ENCODE assay signal across 19 cellular contexts in genomic region chr4:56051710-56052075, GRCh38.
"Had no signal": no experiment of that assay in that cellular context is flagged by ENCODE, and none has a peak within 500 bp of the region (broad histone marks: within the 10 kb centered on the region; RNA-seq: fewer than 3 reads in every experiment).

No MANE protein-coding gene starts in this region.

- H3K27me3 ChIP-seq: colonic mucosa had no signal

- H3K36me3 ChIP-seq: colonic mucosa, heart right ventricle, neutrophil, stomach, thoracic aorta, transverse colon had no signal

- H3K4me3 Mint-ChIP-seq: naive thymus-derived CD8-positive, alpha-beta T cell had no signal

- H3K9me3 ChIP-seq: colonic mucosa, heart right ventricle, mucosa of descending colon, neutrophil, stomach, thoracic aorta, transverse colon had no signal

- H3K27ac ChIP-seq: colonic mucosa, heart right ventricle, neutrophil, stomach, thoracic aorta, transverse colon had no signal

- H3K4me3 ChIP-seq: colonic mucosa, heart right ventricle, mucosa of descending colon, stomach, thoracic aorta, transverse colon had no signal

- ATAC-seq: heart right ventricle; mucosa of descending colon; naive thymus-derived CD8-positive, alpha-beta T cell had no signal

- FAIRE-seq: endothelial cell of umbilical vein, frontal cortex, islet of Langerhans, small intestine had no signal

- H3K4me1 ChIP-seq: colonic mucosa had no signal

- H3K27ac Mint-ChIP-seq: naive thymus-derived CD8-positive, alpha-beta T cell had no signal

- DNase-seq: colonic mucosa; dermis blood vessel endothelial cell; heart right ventricle; hypothalamus; kidney glomerular epithelial cell; mammary epithelial cell; mucosa of descending colon; naive thymus-derived CD8-positive, alpha-beta T cell; small intestine; stimulated activated CD4-positive, alpha-beta T cell treated with anti-CD3 and anti-CD28 coated beads, Interleukin-12 subunit alpha, Interleukin-12 subunit beta, amount 100 ng/mL, for 4 hours; stimulated activated naive CD4-positive, alpha-beta T cell; stomach; substantia nigra; transverse colon had no signal
